In genomic region chr17:9432121-9432866, GRCh38 we compare ENCODE assay signal across 12 cellular contexts.
DNase-seq lines count a peak whose midpoint lies in the region; ATAC-seq lines count a peak whose summit lies in the region.
"Had no signal": no experiment of that assay in that cellular context is flagged by ENCODE, and none has a peak within 500 bp of the region (broad histone marks: within the 10 kb centered on the region; RNA-seq: fewer than 3 reads in every experiment).

No MANE protein-coding gene starts in this region.

- H4K8ac ChIP-seq in mesenchymal stem cell (ENCODE audit: low read length): no peak overlapping the region

- H3K9ac ChIP-seq in BLaER1 treated with 17β-estradiol and CSF1 and Interleukin-3, amounts not matched to agents 10 nM and 100 nM: no peak overlapping the region
- peak overlapping the region; percentile 58 for H3K9ac ChIP-seq in mesenchymal stem cell (ENCODE audit: low read length)

- H3K4me1 ChIP-seq in BLaER1 treated with 17β-estradiol and CSF1 and Interleukin-3, amounts not matched to agents 10 nM and 100 nM: peaks cover 8 to 24% (median 13%) of the 10 kb centered on the region in 10 experiments
- H3K4me1 ChIP-seq in mesenchymal stem cell (ENCODE audit: control insufficient read depth, insufficient read depth, low read depth, low read length): peaks cover 2% of the 10 kb centered on the region

- H2BK12ac ChIP-seq in mesenchymal stem cell (ENCODE audit: low read length in 2 of 2): no peak overlapping the region

- no peaks in the 10 kb centered on the region for H3K27me3 ChIP-seq in BLaER1 treated with 17β-estradiol and CSF1 and Interleukin-3, amounts not matched to agents 10 nM and 100 nM
- no peaks in the 10 kb centered on the region for H3K27me3 ChIP-seq in mesenchymal stem cell (ENCODE audit: control insufficient read depth in 1 of 2, insufficient read depth in 1 of 2, low read length in 2 of 2)

- H4K91ac ChIP-seq in mesenchymal stem cell (ENCODE audit: low read length): no peak overlapping the region

- H3K4me3 ChIP-seq in BLaER1 treated with 17β-estradiol and CSF1 and Interleukin-3, amounts not matched to agents 10 nM and 100 nM: no peak overlapping the region
- peak overlapping the region in 1 of 2 experiments; percentile 39 for H3K4me3 ChIP-seq in mesenchymal stem cell (ENCODE audit: insufficient read depth in 1 of 2, low read depth in 1 of 2, low read length in 2 of 2)

- no peak overlapping the region for H3K18ac ChIP-seq in mesenchymal stem cell (ENCODE audit: low read depth in 1 of 2, low read length in 2 of 2)

- H3K27ac ChIP-seq in BLaER1 treated with 17β-estradiol and CSF1 and Interleukin-3, amounts not matched to agents 10 nM and 100 nM: no peak overlapping the region
- no peak overlapping the region for H3K27ac ChIP-seq in mesenchymal stem cell (ENCODE audit: low read length, poor library complexity, severe bottlenecking)
- H3K27ac ChIP-seq: C4-2B had no signal

- no peaks in the 10 kb centered on the region for H3K79me1 ChIP-seq in mesenchymal stem cell (replicated peaks; ENCODE audit: low read length, poor library complexity, severe bottlenecking)

- H3K4ac ChIP-seq in mesenchymal stem cell (ENCODE audit: low read depth in 1 of 2, low read length in 2 of 2): no peak overlapping the region

- H3K23ac ChIP-seq in mesenchymal stem cell (ENCODE audit: low read length in 2 of 2): no peak overlapping the region

- H3K4me2 ChIP-seq in BLaER1 treated with 17β-estradiol and CSF1 and Interleukin-3, amounts not matched to agents 10 nM and 100 nM: peak overlapping the region in 10 of 11 experiments; percentile 32 to 77 (median 58); a peak in 19 of 22 replicates
- H3K4me2 ChIP-seq in mesenchymal stem cell (ENCODE audit: low read length, poor library complexity, severe bottlenecking): no peak overlapping the region

- H3K14ac ChIP-seq in mesenchymal stem cell (ENCODE audit: low read length in 2 of 2): no peak overlapping the region

- peak; percentile 17 to 63 for DNase-seq in NOMO-1 (lab: John Stamatoyannopoulos, UW; ENCODE audit: unreplicated experiment in 2 of 2)
- peak; percentile 17 for DNase-seq in mesenchymal stem cell
- DNase-seq in activated naive CD4-positive, alpha-beta T cell (lab: John Stamatoyannopoulos, UW): no peak
- DNase-seq in stimulated activated CD4-positive, alpha-beta T cell treated with anti-CD3 and anti-CD28 coated beads, Interleukin-4, amount 100 ng/mL, for 1 hour: no peak
- DNase-seq in cerebellar cortex (ENCODE audit: low spot score): no peak
- DNase-seq in Ammon's horn (ENCODE audit: low spot score): no peak
- DNase-seq: hypothalamus; NCI-H446; stimulated activated CD4-positive, alpha-beta T cell treated with anti-CD3 and anti-CD28 coated beads, Interleukin-2, amount 100 ng/mL, for 48 hours had no signal

- H2BK120ac ChIP-seq in mesenchymal stem cell (ENCODE audit: low read depth, low read length): no peak overlapping the region

- peak; percentile 83 for ATAC-seq in GM21390 (IDR thresholded peaks at IDR 0.05; ENCODE audit: unreplicated experiment)

- H3K36me3 ChIP-seq in BLaER1 treated with 17β-estradiol and CSF1 and Interleukin-3, amounts not matched to agents 10 nM and 100 nM: peaks cover 0 to 27% (median 0%) of the 10 kb centered on the region in 11 experiments; a peak in 5 of 22 replicates
- no peaks in the 10 kb centered on the region for H3K36me3 ChIP-seq in mesenchymal stem cell (ENCODE audit: control insufficient read depth in 1 of 2, insufficient read depth in 2 of 2, low read depth in 1 of 2, low read length in 2 of 2)

- no peak overlapping the region for H2AK5ac ChIP-seq in mesenchymal stem cell (ENCODE audit: low read length, severe bottlenecking)

- 91% methylated on average over 3 of the region's 6 CpGs for WGBS in mesenchymal stem cell

- H2BK15ac ChIP-seq in mesenchymal stem cell (ENCODE audit: low read depth, poor library complexity, severe bottlenecking): no peak overlapping the region

- no peaks in the 10 kb centered on the region for H3K9me3 ChIP-seq in BLaER1 treated with 17β-estradiol and CSF1 and Interleukin-3, amounts not matched to agents 10 nM and 100 nM (replicated peaks in 1 of 11)
- H3K9me3 ChIP-seq in mesenchymal stem cell (ENCODE audit: control insufficient read depth, low read length): no peaks in the 10 kb centered on the region

- peaks cover 0 to 15% (median 0%) of the 10 kb centered on the region in 11 experiments; a peak in 3 of 22 replicates for H4K20me1 ChIP-seq in BLaER1 treated with 17β-estradiol and CSF1 and Interleukin-3, amounts not matched to agents 10 nM and 100 nM

- no peak overlapping the region for H2AFZ ChIP-seq in mesenchymal stem cell (ENCODE audit: low read depth, low read length)

- no peak overlapping the region for H2BK5ac ChIP-seq in mesenchymal stem cell (ENCODE audit: low read depth, low read length, poor library complexity, severe bottlenecking)

Comparison
In these comparisons a context has a peak if more than half of its experiments do, and no peak if none do; other contexts are left out.
1. DNase-seq: peak in NOMO-1 (2 of 2) and mesenchymal stem cell (single experiment); none in activated naive CD4-positive, alpha-beta T cell (0 of 4), stimulated activated CD4-positive, alpha-beta T cell treated with anti-CD3 and anti-CD28 coated beads, Interleukin-4, amount 100 ng/mL, for 1 hour (single experiment), cerebellar cortex (single experiment) and Ammon's horn (single experiment).